Comparison of ENCODE assay signal across 23 cellular contexts in genomic region chr17:45112559-45113423, GRCh38. TPM values are rescaled to one million over a fixed set of nuclear protein-coding genes. Genes with fewer than 3 reads are reported as not detected.
A peak's percentile ranks its signal among the peaks of the same experiment; 100 is the strongest.
DNase-seq lines count a peak whose midpoint lies in the region; ATAC-seq and TF ChIP-seq lines count a peak whose summit lies in the region.
"Had no signal": no experiment of that assay in that cellular context is flagged by ENCODE, and none has a peak within 500 bp of the region (broad histone marks: within the 10 kb centered on the region; RNA-seq: fewer than 3 reads in every experiment).

No MANE protein-coding gene starts in this region.

- 95% methylated on average over 22 of the region's 23 CpGs for WGBS in mesenchymal stem cell
- 95% methylated on average over 23 of the region's 23 CpGs; no CpG with 5 or more reads in 1 of the 2 donors for WGBS in transverse colon (ENCODE audit: low coverage in 1 of 2), 2 donors

- H3K18ac ChIP-seq in mesenchymal stem cell (ENCODE audit: low read depth in 1 of 2, low read length in 2 of 2): no peak overlapping the region

- H2BK120ac ChIP-seq in mesenchymal stem cell (ENCODE audit: low read depth, low read length): no peak overlapping the region

- no peak for TF ChIP-seq POLR2A in transverse colon (IDR thresholded peaks at IDR 0.05)

- no peak overlapping the region for H3K4ac ChIP-seq in mesenchymal stem cell (ENCODE audit: low read depth in 1 of 2, low read length in 2 of 2)

- H3K4me1 Mint-ChIP-seq in type B pancreatic cell (ENCODE audit: unreplicated experiment): peaks cover 13% of the 10 kb centered on the region
- H3K4me1 Mint-ChIP-seq: activated CD4-positive, alpha-beta T cell treated with anti-CD3 and anti-CD28 coated beads, Interleukin-2, amount 10 ng/mL, durations not matched to agents 7 days and 5 days; naive thymus-derived CD4-positive, alpha-beta T cell had no signal

- no peak for TF ChIP-seq EP300 in transverse colon (IDR thresholded peaks at IDR 0.05; ENCODE audit: low read depth)

- no peak overlapping the region for H2BK15ac ChIP-seq in mesenchymal stem cell (ENCODE audit: low read depth, poor library complexity, severe bottlenecking)

- no peak overlapping the region for H3K4me3 ChIP-seq in left ventricle myocardium inferior
- H3K4me3 ChIP-seq in mesenchymal stem cell (ENCODE audit: insufficient read depth in 1 of 2, low read depth in 1 of 2, low read length in 2 of 2): no peak overlapping the region
- H3K4me3 ChIP-seq in transverse colon: no peak overlapping the region
- H3K4me3 ChIP-seq: cardiac muscle cell, GM12878, suprapubic skin had no signal

- DNase-seq in left ventricle myocardium inferior: no peak
- DNase-seq in Right ventricle myocardium inferior (ENCODE audit: missing footprints): no peak
- DNase-seq in mesenchymal stem cell: no peak
- DNase-seq in transverse colon: no peak
- no peak for DNase-seq in type B pancreatic cell (ENCODE audit: extremely low spot score, unreplicated experiment)
- DNase-seq in NCI-H1930 (lab: John Stamatoyannopoulos, UW): no peak
- DNase-seq: activated CD4-positive, alpha-beta T cell treated with anti-CD3 and anti-CD28 coated beads, Interleukin-2, amount 10 ng/mL, durations not matched to agents 7 days and 5 days; activated CD8-positive, alpha-beta memory T cell treated with anti-CD3 and anti-CD28 coated beads, Interleukin-2, amount 50 U/mL, for 4 hours; activated effector memory CD4-positive, alpha-beta T cell treated with Interleukin-2 at 50 U/mL for 16 hours; C1 segment of cervical spinal cord; effector memory CD8-positive, alpha-beta T cell; GF-D8; KG1; mammary epithelial cell; MV-4-11; naive thymus-derived CD4-positive, alpha-beta T cell; NCI-H2029; NCI-H446 treated with DMSO at 0.1 percent for 48 hours; posterior cingulate gyrus; stimulated activated CD4-positive, alpha-beta T cell treated with anti-CD3 and anti-CD28 coated beads, Interleukin-4, amount 100 ng/mL, for 4 hours had no signal

- peaks cover 57% of the 10 kb centered on the region for H3K36me3 ChIP-seq in left ventricle myocardium inferior
- peaks cover 53 to 66% of the 10 kb centered on the region in 2 experiments for H3K36me3 ChIP-seq in mesenchymal stem cell (ENCODE audit: control insufficient read depth in 1 of 2, insufficient read depth in 2 of 2, low read depth in 1 of 2, low read length in 2 of 2)
- no peaks in the 10 kb centered on the region for H3K36me3 ChIP-seq in transverse colon
- H3K36me3 ChIP-seq: cardiac muscle cell had no signal

- no peaks in the 10 kb centered on the region for H3K9me3 Mint-ChIP-seq in type B pancreatic cell
- H3K9me3 Mint-ChIP-seq: activated CD4-positive, alpha-beta T cell treated with anti-CD3 and anti-CD28 coated beads, Interleukin-2, amount 10 ng/mL, durations not matched to agents 7 days and 5 days; effector memory CD8-positive, alpha-beta T cell; naive thymus-derived CD4-positive, alpha-beta T cell had no signal

- TF ChIP-seq CTCF in left ventricle myocardium inferior (IDR thresholded peaks at IDR 0.05; ENCODE audit: borderline replicate concordance): no peak
- no peak for TF ChIP-seq CTCF in transverse colon (IDR thresholded peaks at IDR 0.05)
- no peak for TF ChIP-seq CTCF in type B pancreatic cell (conservative IDR thresholded peaks at IDR 0.05)

- ATAC-seq in Right ventricle myocardium inferior: no peak
- ATAC-seq: effector memory CD8-positive, alpha-beta T cell; naive thymus-derived CD4-positive, alpha-beta T cell had no signal

- H3K9ac ChIP-seq in mesenchymal stem cell (ENCODE audit: low read length): no peak overlapping the region

- no peak overlapping the region for H4K8ac ChIP-seq in mesenchymal stem cell (ENCODE audit: low read length)

- H3K27ac Mint-ChIP-seq in type B pancreatic cell: no peak overlapping the region
- H3K27ac Mint-ChIP-seq: activated CD4-positive, alpha-beta T cell treated with anti-CD3 and anti-CD28 coated beads, Interleukin-2, amount 10 ng/mL, durations not matched to agents 7 days and 5 days had no signal

- no peak overlapping the region for H3K23ac ChIP-seq in mesenchymal stem cell (ENCODE audit: low read length in 2 of 2)

- no peak overlapping the region for H2AFZ ChIP-seq in mesenchymal stem cell (ENCODE audit: low read depth, low read length)

- H3K27ac ChIP-seq in left ventricle myocardium inferior (replicated peaks) (peak overlapping the region; percentile 95), mesenchymal stem cell (ENCODE audit: low read length, poor library complexity, severe bottlenecking) (no peak overlapping the region), transverse colon (peak overlapping the region in 3 of 4 donors; percentile 67 to 79 (median 69))
- H3K27ac ChIP-seq: cardiac muscle cell, suprapubic skin had no signal

- no peaks in the 10 kb centered on the region for H3K36me3 Mint-ChIP-seq in type B pancreatic cell

- peak overlapping the region; percentile 57 for H2AK5ac ChIP-seq in mesenchymal stem cell (ENCODE audit: low read length, severe bottlenecking)

- H3K9me3 ChIP-seq in left ventricle myocardium inferior (replicated peaks) (no peaks in the 10 kb centered on the region), mesenchymal stem cell (ENCODE audit: control insufficient read depth, low read length) (no peaks in the 10 kb centered on the region), transverse colon (no peaks in the 10 kb centered on the region)
- H3K9me3 ChIP-seq: suprapubic skin had no signal

- intact Hi-C loops in left ventricle myocardium inferior (cut with micrococcal nuclease) (no loop called here), Right ventricle myocardium inferior (cut with DNase I) (no loop called here), transverse colon (cut with DNase I; ENCODE audit: low total_unique reads) (no loop called here)

- H2BK12ac ChIP-seq in mesenchymal stem cell (ENCODE audit: low read length in 2 of 2): no peak overlapping the region

- no peaks in the 10 kb centered on the region for H3K27me3 ChIP-seq in left ventricle myocardium inferior (ENCODE audit: low read depth)
- no peaks in the 10 kb centered on the region for H3K27me3 ChIP-seq in mesenchymal stem cell (ENCODE audit: control insufficient read depth in 1 of 2, insufficient read depth in 1 of 2, low read length in 2 of 2)
- no peaks in the 10 kb centered on the region for H3K27me3 ChIP-seq in transverse colon
- H3K27me3 ChIP-seq: cardiac muscle cell, suprapubic skin had no signal

- in situ Hi-C loops in transverse colon (cut with MboI; ENCODE audit: low pct_ligation_motif_present in 1 of 4, low pct_unique_long_range_greater_than_20kb in 1 of 4, low sequenced_read_pairs in 3 of 4): no loop called here

- no peak overlapping the region for H2BK5ac ChIP-seq in mesenchymal stem cell (ENCODE audit: low read depth, low read length, poor library complexity, severe bottlenecking)

- no peaks in the 10 kb centered on the region for H3K27me3 Mint-ChIP-seq in type B pancreatic cell
- H3K27me3 Mint-ChIP-seq: activated CD4-positive, alpha-beta T cell treated with anti-CD3 and anti-CD28 coated beads, Interleukin-2, amount 10 ng/mL, durations not matched to agents 7 days and 5 days; naive thymus-derived CD4-positive, alpha-beta T cell had no signal

- no peak overlapping the region for H3K4me3 Mint-ChIP-seq in type B pancreatic cell
- H3K4me3 Mint-ChIP-seq: activated CD4-positive, alpha-beta T cell treated with anti-CD3 and anti-CD28 coated beads, Interleukin-2, amount 10 ng/mL, durations not matched to agents 7 days and 5 days; effector memory CD8-positive, alpha-beta T cell; naive thymus-derived CD4-positive, alpha-beta T cell had no signal

- H3K4me2 ChIP-seq in mesenchymal stem cell (ENCODE audit: low read length, poor library complexity, severe bottlenecking): no peak overlapping the region

- H3K79me1 ChIP-seq in mesenchymal stem cell (replicated peaks; ENCODE audit: low read length, poor library complexity, severe bottlenecking): peaks cover 22% of the 10 kb centered on the region

- H3K4me1 ChIP-seq in left ventricle myocardium inferior: peaks cover 51% of the 10 kb centered on the region
- peaks cover 44% of the 10 kb centered on the region for H3K4me1 ChIP-seq in mesenchymal stem cell (ENCODE audit: control insufficient read depth, insufficient read depth, low read depth, low read length)
- H3K4me1 ChIP-seq in transverse colon: peaks cover 0 to 18% (median 2%) of the 10 kb centered on the region in 4 donors

- H3K14ac ChIP-seq in mesenchymal stem cell (ENCODE audit: low read length in 2 of 2): no peak overlapping the region

- no peak overlapping the region for H4K91ac ChIP-seq in mesenchymal stem cell (ENCODE audit: low read length)

RNA-seq across cellular contexts. Expression of gene PLCD3, which starts 19.5 kb away (rescaled TPM):
- total RNA-seq in left ventricle myocardium inferior (146 TPM), Right ventricle myocardium inferior (200 TPM), transverse colon (100 to 1,000 TPM; 157 to 369 (median 335) TPM), type B pancreatic cell (ENCODE audit: low replicate concordance) (45.8 and 56.1 TPM in 2 replicates)
- polyA plus RNA-seq in mesenchymal stem cell (2013, experiment 1 of 2): 63.5 TPM
- polyA plus RNA-seq in mesenchymal stem cell (2013, experiment 2 of 2): 58.4 TPM

RNA-seq across cellular contexts. Expression of gene ACBD4, which starts 22.7 kb away (rescaled TPM):
- 6.4 TPM for total RNA-seq in left ventricle myocardium inferior
- total RNA-seq in Right ventricle myocardium inferior: 6.7 TPM
- 3.8 TPM for polyA plus RNA-seq in mesenchymal stem cell (2013, experiment 1 of 2)
- 4.1 TPM for polyA plus RNA-seq in mesenchymal stem cell (2013, experiment 2 of 2)
- 10 to 100 TPM; 24.9 to 96.1 (median 38.6) TPM for total RNA-seq in transverse colon
- 9.8 and 11.5 TPM in 2 replicates for total RNA-seq in type B pancreatic cell (ENCODE audit: low replicate concordance)

RNA-seq across cellular contexts. Expression of gene HEXIM1, which starts 35.5 kb away (rescaled TPM):
- total RNA-seq in left ventricle myocardium inferior (28.8 TPM), Right ventricle myocardium inferior (33.1 TPM), transverse colon (10 to 100 TPM; 38.0 to 54.9 (median 42.6) TPM), type B pancreatic cell (ENCODE audit: low replicate concordance) (27.5 and 34.5 TPM in 2 replicates)
- polyA plus RNA-seq in mesenchymal stem cell (2013, experiment 1 of 2): 23.8 TPM
- 23.7 TPM for polyA plus RNA-seq in mesenchymal stem cell (2013, experiment 2 of 2)

RNA-seq across cellular contexts. Expression of gene HEXIM2, which starts 48.9 kb away (rescaled TPM):
- 7.0 TPM for total RNA-seq in left ventricle myocardium inferior
- 9.0 TPM for total RNA-seq in Right ventricle myocardium inferior
- 2.2 TPM for polyA plus RNA-seq in mesenchymal stem cell (2013, experiment 1 of 2)
- polyA plus RNA-seq in mesenchymal stem cell (2013, experiment 2 of 2): 2.6 TPM
- 10 to 100 TPM in 1 of 4 donors, 1 to 10 TPM in 3; 1.2 to 10.8 (median 5.9) TPM for total RNA-seq in transverse colon
- 5.3 and 11.5 TPM in 2 replicates for total RNA-seq in type B pancreatic cell (ENCODE audit: low replicate concordance)

RNA-seq across cellular contexts. Expression of gene NMT1, which starts 51.7 kb away (rescaled TPM):
- total RNA-seq in left ventricle myocardium inferior: 86.0 TPM
- 96.0 TPM for total RNA-seq in Right ventricle myocardium inferior
- 118 TPM for polyA plus RNA-seq in mesenchymal stem cell (2013, experiment 1 of 2)
- 123 TPM for polyA plus RNA-seq in mesenchymal stem cell (2013, experiment 2 of 2)
- 10 to 100 TPM; 16.1 to 83.8 (median 43.4) TPM for total RNA-seq in transverse colon
- total RNA-seq in type B pancreatic cell (ENCODE audit: low replicate concordance): 97.0 and 98.8 TPM in 2 replicates
